ENCODE assay signal across 8 cellular contexts in genomic region chr7:155299539-155300202, GRCh38. TPM values are rescaled to one million over a fixed set of nuclear protein-coding genes. Genes with fewer than 3 reads are reported as not detected.
A peak's percentile ranks its signal among the peaks of the same experiment; 100 is the strongest.
DNase-seq lines count a peak whose midpoint lies in the region; ATAC-seq, FAIRE-seq and TF ChIP-seq lines count a peak whose summit lies in the region.

No MANE protein-coding gene starts in this region.

- H3K4me2 ChIP-seq in A549, result peak overlapping the region; percentile 99

- H3K27me3 ChIP-seq in rectal smooth muscle tissue (ENCODE audit: control insufficient read depth, insufficient read depth, low read length), result no peaks in the 10 kb centered on the region

- H3K4me1 Mint-ChIP-seq in activated CD4-positive, alpha-beta T cell treated with anti-CD3 and anti-CD28 coated beads, Interleukin-2, amount 10 ng/mL, durations not matched to agents 7 days and 5 days, result peaks cover 53% of the 10 kb centered on the region

- H3K9me3 ChIP-seq in A549, result no peaks in the 10 kb centered on the region

- H3K27me3 Mint-ChIP-seq in activated CD4-positive, alpha-beta T cell treated with anti-CD3 and anti-CD28 coated beads, Interleukin-2, amount 10 ng/mL, durations not matched to agents 7 days and 5 days, result no peaks in the 10 kb centered on the region

- peak overlapping the region; percentile 97 for H3K27ac Mint-ChIP-seq in activated CD4-positive, alpha-beta T cell treated with anti-CD3 and anti-CD28 coated beads, Interleukin-2, amount 10 ng/mL, durations not matched to agents 7 days and 5 days

- CTCF ChIA-PET in A549 (lab: Yijun Ruan, JAX), result interaction anchor here (1.0 to 1.8 kb wide), 5 partner anchors 11 to 373 kb away, joined by 4 to 6 read pairs (median 5); no protein-coding TSS in a partner anchor
- CTCF ChIA-PET in activated CD4-positive, alpha-beta T cell treated with anti-CD3 and anti-CD28 coated beads, Interleukin-2, amount 10 ng/mL, durations not matched to agents 7 days and 5 days (lab: Charles Lee), result interaction anchor here (0.7 to 2.8 kb wide), 6 partner anchors 25 to 107 kb away, joined by 3 to 14 read pairs (median 3); no protein-coding TSS in a partner anchor

- ATAC-seq in A549, result no peak
- ATAC-seq in GM18502 (IDR thresholded peaks at IDR 0.05; ENCODE audit: poor library complexity, unreplicated experiment), result no peak

- no peak overlapping the region for H3K9ac ChIP-seq in rectal smooth muscle tissue (ENCODE audit: low read length)

- H3K4me3 ChIP-seq in A549 (peak overlapping the region; percentile 90), fibroblast of mammary gland (ENCODE audit: control insufficient read depth, low read depth, low read length) (peak overlapping the region; percentile 67), rectal smooth muscle tissue (ENCODE audit: low read length) (peak overlapping the region; percentile 73)

- WGBS in A549 (ENCODE audit: missing lambda C conversion rate), result 68% methylated on average over 8 of the region's 8 CpGs

- no peak for TF ChIP-seq RAD21 in A549 (conservative IDR thresholded peaks at IDR 0.05 in 1 of 2, IDR thresholded peaks at IDR 0.05 in 1 of 2)

- TF ChIP-seq POLR2A in A549 (IDR thresholded peaks at IDR 0.05; ENCODE audit: low read length) (no peak), GM15510 (IDR thresholded peaks at IDR 0.05; ENCODE audit: borderline replicate concordance, extremely low read depth, insufficient read length) (peak; percentile 20)

- TF ChIP-seq CTCF in A549 (IDR thresholded peaks at IDR 0.05) (no peak), fibroblast of mammary gland (conservative IDR thresholded peaks at IDR 0.05; ENCODE audit: control insufficient read depth, insufficient read depth, low read depth, low read length) (no peak)

- H3K4me1 ChIP-seq in A549 (peaks cover 23% of the 10 kb centered on the region), rectal smooth muscle tissue (ENCODE audit: control insufficient read depth, insufficient read depth, low read length) (peaks cover 13% of the 10 kb centered on the region)

- peak overlapping the region; percentile 89 for H3K4me3 Mint-ChIP-seq in activated CD4-positive, alpha-beta T cell treated with anti-CD3 and anti-CD28 coated beads, Interleukin-2, amount 10 ng/mL, durations not matched to agents 7 days and 5 days

- H3K9me3 Mint-ChIP-seq in activated CD4-positive, alpha-beta T cell treated with anti-CD3 and anti-CD28 coated beads, Interleukin-2, amount 10 ng/mL, durations not matched to agents 7 days and 5 days, result no peaks in the 10 kb centered on the region

- DNase-seq in A549 (ENCODE audit: low read depth in 1 of 2, low spot score in 1 of 2) (no peak), fibroblast of mammary gland (ENCODE audit: low read depth) (no peak), SKM-1 treated with dmso at 0.1 percent for 144 hours (lab: John Stamatoyannopoulos, UW; ENCODE audit: unreplicated experiment) (no peak), amniotic stem cell (lab: John Stamatoyannopoulos, UW) (no peak)
- DNase-seq in activated CD4-positive, alpha-beta T cell treated with anti-CD3 and anti-CD28 coated beads, Interleukin-2, amount 10 ng/mL, durations not matched to agents 7 days and 5 days, result peak; percentile 42

- peaks cover 47% of the 10 kb centered on the region for H3K36me3 Mint-ChIP-seq in activated CD4-positive, alpha-beta T cell treated with anti-CD3 and anti-CD28 coated beads, Interleukin-2, amount 10 ng/mL, durations not matched to agents 7 days and 5 days (ENCODE audit: low read depth)

- POLR2A ChIA-PET in A549 (lab: Yijun Ruan, JAX), result interaction anchor here (0.6 kb wide), 1 partner anchor 1794 kb away, joined by 3 read pairs; no protein-coding TSS in a partner anchor
- POLR2A ChIA-PET in activated CD4-positive, alpha-beta T cell treated with anti-CD3 and anti-CD28 coated beads, Interleukin-2, amount 10 ng/mL, durations not matched to agents 7 days and 5 days (lab: Charles Lee), result interaction anchor here (0.9 to 1.6 kb wide), 2 partner anchors 93 to 95 kb away, joined by 3 to 9 read pairs; no protein-coding TSS in a partner anchor

- no peak for FAIRE-seq in A549 (lab: Jason Lieb, UNC)

- H3K27ac ChIP-seq in A549, result peak overlapping the region; percentile 33 to 46; a peak in 4 of 6 replicates
- peak overlapping the region; percentile 60 for H3K27ac ChIP-seq in rectal smooth muscle tissue (ENCODE audit: low read depth, low read length)

- H3K36me3 ChIP-seq in rectal smooth muscle tissue (ENCODE audit: control insufficient read depth, insufficient read depth, low read length), result no peaks in the 10 kb centered on the region

- TF ChIP-seq EP300 in A549 (IDR thresholded peaks at IDR 0.05), result no peak

TF ChIP-seq in A549, 52 proteins besides CTCF, POLR2A, EP300 and RAD21:
- TF ChIP-seq NFE2L2 (conservative IDR thresholded peaks at IDR 0.05; ENCODE audit: low read length) (no peak), MAX (IDR thresholded peaks at IDR 0.05) (no peak), RARB (CRISPR knock-in tag; IDR thresholded peaks at IDR 0.05) (no peak), PHF8 (IDR thresholded peaks at IDR 0.05; ENCODE audit: borderline replicate concordance, low read depth) (no peak), HOXA7 (CRISPR knock-in tag; IDR thresholded peaks at IDR 0.05) (no peak), MYC (IDR thresholded peaks at IDR 0.05; ENCODE audit: borderline replicate concordance, low read length) (no peak), EHMT2 (IDR thresholded peaks at IDR 0.05; ENCODE audit: low read depth) (no peak), CBX8 (IDR thresholded peaks at IDR 0.05) (no peak), POLR2AphosphoS2 (conservative IDR thresholded peaks at IDR 0.05; ENCODE audit: low read length) (no peak), SREBF2 (IDR thresholded peaks at IDR 0.05) (no peak), HMGXB4 (CRISPR knock-in tag; IDR thresholded peaks at IDR 0.05; ENCODE audit: borderline replicate concordance) (no peak), CEBPB (IDR thresholded peaks at IDR 0.05) (no peak), MAFK (IDR thresholded peaks at IDR 0.05; ENCODE audit: partially characterized antibody) (no peak), RCOR1 (IDR thresholded peaks at IDR 0.05; ENCODE audit: low read depth, low read length) (no peak), ELK1 (IDR thresholded peaks at IDR 0.05; ENCODE audit: low read depth, low read length) (no peak), ZSCAN20 (CRISPR knock-in tag; IDR thresholded peaks at IDR 0.05) (no peak), USF2 (IDR thresholded peaks at IDR 0.05) (no peak), ZNF302 (CRISPR knock-in tag; IDR thresholded peaks at IDR 0.05) (no peak)

RNA-seq across cellular contexts. Expression of gene INSIG1, which starts 2.0 kb away (rescaled TPM):
- polyA plus RNA-seq in A549 (2011; rRNA removed) (19.7 and 19.9 TPM in 2 replicates), A549 (2017; fragmentation: RNase III; extraction: RNeasy Plus Mini Kit Qiagen cat#74134 plus additional on column Dnase treatment) (13.7 to 33.4 TPM (median 27.6 TPM) in 3 replicates)
- polyA plus RNA-seq in A549 (2012; cell fraction: cytosol; rRNA removed), result 13.6 and 19.4 TPM in 2 replicates
- polyA plus RNA-seq in A549 (2012; cell fraction: nucleus; rRNA removed), result 14.5 and 16.9 TPM in 2 replicates
- polyA minus RNA-seq in A549 (2011; rRNA and poly(A)+ RNA removed), result 15.4 and 20.0 TPM in 2 replicates
- 10 to 100 TPM; 69.3 to 71.2 TPM for total RNA-seq in activated CD4-positive, alpha-beta T cell treated with anti-CD3 and anti-CD28 coated beads, Interleukin-2, amount 10 ng/mL, durations not matched to agents 7 days and 5 days
